Comparison of ENCODE assay signal across 23 cellular contexts in the genomic region with DNA sequence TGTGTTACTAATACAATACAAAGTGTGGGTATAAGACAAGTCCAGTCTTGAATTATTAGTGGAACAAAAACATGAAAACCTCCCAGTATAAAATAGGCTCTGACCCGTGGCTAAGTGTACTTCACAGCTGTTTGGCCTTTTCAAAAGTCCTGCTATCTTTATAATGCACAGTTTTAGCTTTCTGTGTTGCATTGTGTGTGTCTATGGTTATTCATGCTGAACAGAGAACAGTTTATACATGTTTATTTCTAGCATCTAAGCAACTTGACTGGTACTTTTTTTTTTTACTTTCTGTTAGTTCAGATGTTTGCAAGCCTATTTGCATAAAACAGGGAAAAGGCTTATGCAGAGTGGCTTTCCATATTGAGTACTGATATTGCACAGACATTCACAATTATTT.
A peak's percentile ranks its signal among the peaks of the same experiment; 100 is the strongest.
DNase-seq lines count a peak whose midpoint lies in the region; ATAC-seq lines count a peak whose summit lies in the region.
"Had no signal": no experiment of that assay in that cellular context is flagged by ENCODE, and none has a peak within 500 bp of the region (broad histone marks: within the 10 kb centered on the region; RNA-seq: fewer than 3 reads in every experiment).

No MANE protein-coding gene starts in this region.

- DNase-seq in NCI-H526 treated with DMSO at 0.1 percent for 48 hours (lab: John Stamatoyannopoulos, UW) (peak; percentile 26), fibroblast of peridontal ligament (ENCODE audit: extremely low read depth) (peak; percentile 52), pons (ENCODE audit: low spot score) (peak; percentile 13), NCI-H1417 treated with DMSO at 0.1 percent for 48 hours (lab: John Stamatoyannopoulos, UW) (no peak), GF-D8 (lab: John Stamatoyannopoulos, UW) (no peak)
- no peak for DNase-seq in activated CD4-positive, alpha-beta T cell treated with anti-CD3 and anti-CD28 coated beads, Interleukin-2, amount 50 U/mL, for 48 hours
- DNase-seq: activated naive CD4-positive, alpha-beta T cell treated with anti-CD3 and anti-CD28 coated beads, Interleukin-2, amount 10 ng/mL, durations not matched to agents 7 days and 5 days; activated T-cell treated with anti-CD3 and anti-CD28 coated beads, Interleukin-2, amount 50 U/mL, for 4 hours; AML-193; aorta; Caco-2; effector CD8-positive, alpha-beta T cell; esophagus squamous epithelium; glutamatergic neuron; left colon; NCI-H2029; nucleus accumbens; RPMI8226; stimulated activated CD8-positive, alpha-beta memory T cell treated with anti-CD3 and anti-CD28 coated beads, Interleukin-4, amount 100 ng/mL, for 48 hours; SW 1271; upper lobe of left lung had no signal

- peak; percentile 81 for ATAC-seq in GM18868 (IDR thresholded peaks at IDR 0.05; ENCODE audit: unreplicated experiment)
- ATAC-seq: activated CD4-positive, CD25-positive, alpha-beta regulatory T cell treated with anti-CD3 and anti-CD28 coated beads, Interleukin-2, amount 50 U/mL, for 24 hours; activated T-cell treated with anti-CD3 and anti-CD28 coated beads, Interleukin-2, amount 50 U/mL, for 4 hours; left colon had no signal

Comparison
In these comparisons a context has a peak if more than half of its experiments do, and no peak if none do; other contexts are left out.
1. DNase-seq: peak in NCI-H526 treated with DMSO at 0.1 percent for 48 hours (single experiment), fibroblast of peridontal ligament (single experiment) and pons (single experiment); none in activated CD4-positive, alpha-beta T cell treated with anti-CD3 and anti-CD28 coated beads, Interleukin-2, amount 50 U/mL, for 48 hours (0 of 2), NCI-H1417 treated with DMSO at 0.1 percent for 48 hours (single experiment) and GF-D8 (single experiment).